Comparison of ENCODE assay signal across 24 cellular contexts in the genomic region with DNA sequence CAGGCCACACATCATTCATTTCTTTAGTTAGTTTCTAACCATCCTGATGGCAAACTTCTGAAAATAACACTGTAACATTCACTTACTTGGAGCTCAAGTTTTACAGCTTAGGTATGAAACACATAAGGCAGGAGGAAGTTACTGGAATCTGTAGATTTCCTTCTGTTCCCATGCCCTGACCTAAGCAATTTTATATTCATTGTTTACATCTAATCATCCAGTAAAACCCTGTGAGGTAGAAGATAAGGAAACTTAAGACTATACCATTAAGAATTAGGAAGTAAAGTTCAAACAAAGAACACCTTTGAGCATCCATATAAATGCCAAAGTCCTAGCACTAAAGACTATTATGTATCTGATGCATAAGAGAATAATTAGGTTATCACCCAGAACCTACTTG.
"Had no signal": no experiment of that assay in that cellular context is flagged by ENCODE, and none has a peak within 500 bp of the region (broad histone marks: within the 10 kb centered on the region; RNA-seq: fewer than 3 reads in every experiment).

No MANE protein-coding gene starts in this region.

- ATAC-seq: activated CD4-positive, alpha-beta T cell treated with anti-CD3 and anti-CD28 coated beads for 36 hours; effector memory CD8-positive, alpha-beta T cell; heart right ventricle; lower lobe of right lung; stimulated activated naive B cell treated with anti-CD40 and anti-IgM and Interleukin-4, amounts not matched to agents 10 μg/mL and 1 μg/mL and 100 μg/mL, for 72 hours had no signal

- DNase-seq: activated B cell treated with CpG ODN at 0.5 μM for 24 hours; activated CD4-positive, alpha-beta memory T cell treated with anti-CD3 and anti-CD28 coated beads for 36 hours; activated CD4-positive, alpha-beta T cell treated with anti-CD3 and anti-CD28 coated beads for 36 hours; activated effector memory CD4-positive, alpha-beta T cell treated with anti-CD3 and anti-CD28 coated beads, Interleukin-2, amount 50 U/mL, for 16 hours; activated naive CD4-positive, alpha-beta T cell treated with anti-CD3 and anti-CD28 coated beads, Interleukin-2, amount 10 ng/mL, durations not matched to agents 7 days and 5 days; aorta; brain microvascular endothelial cell; caudate nucleus; dorsolateral prefrontal cortex; effector memory CD8-positive, alpha-beta T cell; heart right ventricle; islet precursor cell; lower lobe of right lung; mesendoderm; naive B cell; retina; sigmoid colon; stimulated activated CD4-positive, alpha-beta T cell treated with anti-CD3 and anti-CD28 coated beads, Interleukin-2, amount 100 ng/mL, for 48 hours; stimulated activated CD8-positive, alpha-beta memory T cell treated with anti-CD3 and anti-CD28 coated beads, Interleukin-4, amount 100 ng/mL, for 48 hours; stimulated activated naive B cell treated with anti-CD40 and anti-IgM and Interleukin-4, amounts not matched to agents 10 μg/mL and 1 μg/mL and 100 μg/mL, for 72 hours; T-helper 1 cell; T-helper 9 cell; transverse colon had no signal

- H3K9me3 Mint-ChIP-seq: activated B cell treated with CpG ODN at 0.5 μM for 24 hours; activated CD4-positive, alpha-beta memory T cell treated with anti-CD3 and anti-CD28 coated beads for 36 hours; activated naive CD4-positive, alpha-beta T cell treated with anti-CD3 and anti-CD28 coated beads, Interleukin-2, amount 10 ng/mL, durations not matched to agents 7 days and 5 days; effector memory CD8-positive, alpha-beta T cell; stimulated activated naive B cell treated with anti-CD40 and anti-IgM and Interleukin-4, amounts not matched to agents 10 μg/mL and 1 μg/mL and 100 μg/mL, for 72 hours had no signal

- H3K27me3 ChIP-seq: brain microvascular endothelial cell, dorsolateral prefrontal cortex, heart right ventricle, sigmoid colon, transverse colon had no signal

- H3K4me3 ChIP-seq: dorsolateral prefrontal cortex, heart right ventricle, lower lobe of right lung, sigmoid colon, transverse colon had no signal

- H3K27ac ChIP-seq: brain microvascular endothelial cell, dorsolateral prefrontal cortex, lower lobe of right lung, sigmoid colon had no signal

- H3K27me3 Mint-ChIP-seq: activated B cell treated with CpG ODN at 0.5 μM for 24 hours; activated CD4-positive, alpha-beta memory T cell treated with anti-CD3 and anti-CD28 coated beads for 36 hours; activated CD4-positive, alpha-beta T cell treated with anti-CD3 and anti-CD28 coated beads for 36 hours; activated naive CD4-positive, alpha-beta T cell treated with anti-CD3 and anti-CD28 coated beads, Interleukin-2, amount 10 ng/mL, durations not matched to agents 7 days and 5 days; effector memory CD8-positive, alpha-beta T cell; naive B cell; stimulated activated naive B cell treated with anti-CD40 and anti-IgM and Interleukin-4, amounts not matched to agents 10 μg/mL and 1 μg/mL and 100 μg/mL, for 72 hours had no signal

- H3K27ac Mint-ChIP-seq: activated B cell treated with CpG ODN at 0.5 μM for 24 hours; activated CD4-positive, alpha-beta memory T cell treated with anti-CD3 and anti-CD28 coated beads for 36 hours; activated CD4-positive, alpha-beta T cell treated with anti-CD3 and anti-CD28 coated beads for 36 hours; activated naive CD4-positive, alpha-beta T cell treated with anti-CD3 and anti-CD28 coated beads, Interleukin-2, amount 10 ng/mL, durations not matched to agents 7 days and 5 days; effector memory CD8-positive, alpha-beta T cell; stimulated activated naive B cell treated with anti-CD40 and anti-IgM and Interleukin-4, amounts not matched to agents 10 μg/mL and 1 μg/mL and 100 μg/mL, for 72 hours had no signal

- H3K9me3 ChIP-seq: heart right ventricle, lower lobe of right lung, sigmoid colon, transverse colon had no signal

- H3K36me3 ChIP-seq: brain microvascular endothelial cell, heart right ventricle, lower lobe of right lung, sigmoid colon, transverse colon had no signal

- H3K4me3 Mint-ChIP-seq: activated B cell treated with CpG ODN at 0.5 μM for 24 hours; activated CD4-positive, alpha-beta memory T cell treated with anti-CD3 and anti-CD28 coated beads for 36 hours; activated CD4-positive, alpha-beta T cell treated with anti-CD3 and anti-CD28 coated beads for 36 hours; activated naive CD4-positive, alpha-beta T cell treated with anti-CD3 and anti-CD28 coated beads, Interleukin-2, amount 10 ng/mL, durations not matched to agents 7 days and 5 days; effector memory CD8-positive, alpha-beta T cell; naive B cell; neural crest cell; stimulated activated naive B cell treated with anti-CD40 and anti-IgM and Interleukin-4, amounts not matched to agents 10 μg/mL and 1 μg/mL and 100 μg/mL, for 72 hours had no signal
